ENCODE assay signal across 11 cellular contexts in the genomic region with DNA sequence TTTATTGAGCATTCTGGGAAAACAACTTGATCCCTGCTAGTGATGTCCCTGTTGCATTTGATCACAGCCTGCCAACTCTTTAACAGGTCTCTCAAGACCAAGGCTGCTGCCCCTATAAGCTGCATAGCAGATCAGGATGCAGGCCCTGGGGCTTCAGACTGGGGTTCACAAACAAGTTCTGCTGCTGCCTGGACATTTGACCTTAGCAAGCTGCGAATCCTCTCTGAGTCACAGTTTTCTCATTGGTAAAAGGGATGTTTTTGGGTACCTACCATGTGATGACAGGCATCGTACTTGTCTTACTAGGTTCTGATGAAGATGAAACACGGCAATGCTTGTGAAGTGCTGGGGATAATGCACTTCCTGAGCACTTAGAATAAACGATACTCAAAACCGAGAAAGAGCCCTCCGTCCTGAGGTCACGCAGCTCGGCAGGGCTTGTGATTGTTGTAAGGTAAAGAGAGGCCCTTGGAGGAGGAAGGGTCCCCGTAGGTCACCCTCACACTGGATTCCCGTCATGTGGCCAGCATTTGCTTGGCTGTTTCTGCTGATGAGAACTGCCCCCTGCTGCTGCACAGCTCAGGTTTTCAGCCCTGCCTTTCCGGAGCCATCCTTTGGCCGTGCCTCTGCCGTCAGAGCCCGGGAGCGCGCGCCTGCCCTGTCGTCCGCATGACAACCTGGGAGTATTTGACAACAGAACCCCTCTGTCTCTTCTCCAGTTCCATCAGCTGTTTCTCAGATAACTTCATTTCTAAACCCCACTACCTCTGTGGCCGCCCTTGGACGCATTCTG. TPM values are rescaled to one million over a fixed set of nuclear protein-coding genes. Genes with fewer than 3 reads are reported as not detected.
A peak's percentile ranks its signal among the peaks of the same experiment; 100 is the strongest.
DNase-seq lines count a peak whose midpoint lies in the region; ATAC-seq, FAIRE-seq and TF ChIP-seq lines count a peak whose summit lies in the region.
"Had no signal": no experiment of that assay in that cellular context is flagged by ENCODE, and none has a peak within 500 bp of the region (broad histone marks: within the 10 kb centered on the region; RNA-seq: fewer than 3 reads in every experiment).

No MANE protein-coding gene starts in this region.

- H3K9ac ChIP-seq in kidney (ENCODE audit: low read length in 2 of 2) = peak overlapping the region; percentile 61 to 65

- H3K27ac ChIP-seq in brain microvascular endothelial cell (peak overlapping the region; percentile 90), kidney (ENCODE audit: low read depth in 2 of 2, low read length in 2 of 2) (peak overlapping the region; percentile 83 to 86), gastrocnemius medialis (peak overlapping the region; percentile 33 to 73 (median 59))
- H3K27ac ChIP-seq: C4-2B had no signal

- TF ChIP-seq CTCF in brain microvascular endothelial cell (IDR thresholded peaks at IDR 0.05; ENCODE audit: low read depth, low read length, missing control alignments) (no peak), kidney (IDR thresholded peaks at IDR 0.05; ENCODE audit: borderline replicate concordance, extremely low read depth, insufficient read depth) (peak; percentile 11), gastrocnemius medialis (IDR thresholded peaks at IDR 0.05 in 4 of 5, conservative IDR thresholded peaks at IDR 0.05 in 1 of 5) (no peak), GM13977 (IDR thresholded peaks at IDR 0.05; ENCODE audit: extremely low read depth, insufficient read depth, missing control alignments) (no peak)

- FAIRE-seq in kidney (lab: Jason Lieb, UNC) = no peak

- H3K4me3 ChIP-seq in H7 (ENCODE audit: insufficient read depth, low read depth, low read length) (no peak overlapping the region), brain microvascular endothelial cell (ENCODE audit: low read depth, low read length) (no peak overlapping the region), kidney (ENCODE audit: low read length in 2 of 2) (no peak overlapping the region), gastrocnemius medialis (no peak overlapping the region)

- DNase-seq in H7 (peak; percentile 60), brain microvascular endothelial cell (no peak), kidney (no peak), gastrocnemius medialis (no peak), NCI-H146 treated with DMSO at 0.1 percent for 48 hours (lab: John Stamatoyannopoulos, UW; ENCODE audit: unreplicated experiment) (no peak), iPS-NIHi11 (ENCODE audit: low spot score) (no peak), GM13977 (ENCODE audit: low spot score) (no peak)
- DNase-seq: NCI-H1105 treated with DMSO at 0.1 percent for 48 hours, SHP77 treated with DMSO at 0.1 percent for 48 hours had no signal

- ATAC-seq in gastrocnemius medialis (no peak), GM18519 (IDR thresholded peaks at IDR 0.05; ENCODE audit: low FRiP score, unreplicated experiment) (no peak)

- no peaks in the 10 kb centered on the region; the same call in 1 of the 2 replicates for H3K36me3 ChIP-seq in H7 (replicated peaks; ENCODE audit: control insufficient read depth, insufficient read depth, low read length)
- no peaks in the 10 kb centered on the region for H3K36me3 ChIP-seq in brain microvascular endothelial cell (replicated peaks)
- peaks cover 0 to 2% of the 10 kb centered on the region in 2 donors for H3K36me3 ChIP-seq in kidney (ENCODE audit: control insufficient read depth in 1 of 2, insufficient read depth in 2 of 2, low read length in 2 of 2)
- H3K36me3 ChIP-seq in gastrocnemius medialis = no peaks in the 10 kb centered on the region

- H3K9me3 ChIP-seq in kidney (ENCODE audit: control insufficient read depth in 1 of 2, low read length in 2 of 2) (no peaks in the 10 kb centered on the region), gastrocnemius medialis (no peaks in the 10 kb centered on the region)

- intact Hi-C loops in kidney (cut with DNase I) (no loop called here), gastrocnemius medialis (cut with DNase I; ENCODE audit: low total_unique reads) (no loop called here)

- no peak for TF ChIP-seq POLR2A in gastrocnemius medialis (IDR thresholded peaks at IDR 0.05)

- in situ Hi-C loops in brain microvascular endothelial cell (cut with HindIII; ENCODE audit: low pct_ligation_motif_present, low sequenced_read_pairs) = no loop called here
- in situ Hi-C loops in gastrocnemius medialis (cut with MboI; ENCODE audit: low sequenced_read_pairs in 4 of 4) = no loop called here
- in situ Hi-C loops in GM13977 (cut with MboI; ENCODE audit: low pct_unique_long_range_greater_than_20kb, low sequenced_read_pairs, unreplicated experiment) = no loop called here

- no peaks in the 10 kb centered on the region for H3K27me3 ChIP-seq in H7 (ENCODE audit: control insufficient read depth, insufficient read depth, low read length)
- no peaks in the 10 kb centered on the region for H3K27me3 ChIP-seq in brain microvascular endothelial cell (replicated peaks)
- H3K27me3 ChIP-seq in gastrocnemius medialis = no peaks in the 10 kb centered on the region

- H3K4me1 ChIP-seq in kidney (ENCODE audit: control insufficient read depth in 1 of 2, insufficient read depth in 1 of 2, low read depth in 1 of 2, low read length in 2 of 2) = peaks cover 46 to 49% of the 10 kb centered on the region in 2 donors
- H3K4me1 ChIP-seq in gastrocnemius medialis = peaks cover 18% of the 10 kb centered on the region in 2 donors

RNA-seq across cellular contexts. Expression of gene TSPAN9, which starts 39.1 kb away (rescaled TPM):
- total RNA-seq in H7 (2014; rRNA removed; shearing (Covaris generic)) = 20.5 and 22.4 TPM in 2 replicates
- total RNA-seq in kidney = 81.6 TPM
- 62.4 TPM for polyA plus RNA-seq in kidney (ENCODE audit: insufficient read depth, low read depth, low replicate concordance)
- total RNA-seq in gastrocnemius medialis = 1 to 10 TPM; 4.7 to 9.4 (median 7.4) TPM
